8 cellular contexts compared by ENCODE assay signal in the genomic region with DNA sequence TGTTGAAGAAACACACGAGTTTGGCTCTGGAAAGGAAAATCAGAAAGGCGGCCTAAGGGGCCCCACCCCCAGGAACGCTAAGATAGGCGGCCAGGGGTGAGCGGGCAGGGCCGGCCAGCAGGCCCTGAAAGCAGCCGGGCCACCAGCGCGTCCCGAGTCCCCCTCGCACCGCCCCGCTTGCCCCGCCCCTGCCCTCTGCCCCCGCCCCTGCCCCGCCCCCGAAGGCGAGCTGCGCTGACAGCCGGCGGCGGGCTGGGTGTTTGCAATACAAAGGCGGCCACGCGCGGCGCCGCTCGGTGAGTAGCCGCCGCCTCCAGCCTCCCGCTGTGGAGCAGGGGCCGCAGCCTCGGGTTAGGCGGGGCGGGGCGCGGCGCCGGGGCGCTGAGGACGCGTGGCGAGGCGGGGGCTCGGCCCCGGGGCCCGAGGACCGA. TPM values are rescaled to one million over a fixed set of nuclear protein-coding genes. Genes with fewer than 3 reads are reported as not detected.
DNase-seq lines count a peak whose midpoint lies in the region; ATAC-seq and TF ChIP-seq lines count a peak whose summit lies in the region.

LPIN1 (plus strand) TSS at position 257 of the 431 bp plus-strand sequence. CDS start 18,910 bp downstream, outside the sequence.

- H3K4me3 Mint-ChIP-seq in activated CD4-positive, alpha-beta memory T cell treated with anti-CD3 and anti-CD28 coated beads for 36 hours: peak within 1 kb of the TSS; percentile 85

- CTCF ChIA-PET in activated CD4-positive, alpha-beta memory T cell treated with anti-CD3 and anti-CD28 coated beads for 36 hours (lab: Charles Lee): interaction anchor here (0.9 to 14.8 kb wide), 10 partner anchors 8 to 621 kb away, joined by 3 to 242 read pairs (median 6); no protein-coding TSS in a partner anchor

- H3K36me3 ChIP-seq in BLaER1: no peaks in the 10 kb centered on the region
- no peaks in the 10 kb centered on the region for H3K36me3 ChIP-seq in right lobe of liver

- H3K27ac ChIP-seq in BLaER1: peak within 1 kb of the TSS; percentile 92
- peak within 1 kb of the TSS; percentile 67 to 83 (median 77) for H3K27ac ChIP-seq in right lobe of liver

- H3K4me1 Mint-ChIP-seq in activated CD4-positive, alpha-beta memory T cell treated with anti-CD3 and anti-CD28 coated beads for 36 hours (ENCODE audit: low read depth): peaks cover 77% of the 10 kb centered on the region

- ATAC-seq in HG03432 (IDR thresholded peaks at IDR 0.05; ENCODE audit: unreplicated experiment) (peak; percentile 63), right lobe of liver (peak; percentile 77 to 87 (median 84))

- DNase-seq in NCI-H774 (lab: John Stamatoyannopoulos, UW) (peak; percentile 80), dermis microvascular lymphatic vessel endothelial cell (ENCODE audit: low read depth in 2 of 2) (peak; percentile 50 to 89), right lobe of liver (peak; percentile 91 to 93 (median 93))
- DNase-seq in activated CD4-positive, alpha-beta memory T cell treated with anti-CD3 and anti-CD28 coated beads for 36 hours: peak; percentile 91
- peak; percentile 88 for DNase-seq in stimulated activated CD4-positive, alpha-beta T cell treated with anti-CD3 and anti-CD28 coated beads, Interleukin-4, amount 100 ng/mL, for 24 hours

- POLR2A ChIA-PET in activated CD4-positive, alpha-beta memory T cell treated with anti-CD3 and anti-CD28 coated beads for 36 hours (lab: Charles Lee): interaction anchor here (1.0 to 3.0 kb wide), 3 partner anchors 11 to 33 kb away, joined by 4 to 17 read pairs (median 9); no protein-coding TSS in a partner anchor

- intact Hi-C loops in activated CD4-positive, alpha-beta memory T cell treated with anti-CD3 and anti-CD28 coated beads for 36 hours (cut with micrococcal nuclease): loop anchor here (10.0 kb wide), 1 partner anchor 282 kb away; the partner anchor contains the start of gene E2F6
- intact Hi-C loops in right lobe of liver (cut with DNase I): no loop called here

- no peaks in the 10 kb centered on the region for H3K27me3 Mint-ChIP-seq in activated CD4-positive, alpha-beta memory T cell treated with anti-CD3 and anti-CD28 coated beads for 36 hours

- H3K27me3 ChIP-seq in BLaER1 (no peaks in the 10 kb centered on the region), right lobe of liver (no peaks in the 10 kb centered on the region)

- H3K9ac ChIP-seq in BLaER1: peak within 1 kb of the TSS; percentile 93

- no peaks in the 10 kb centered on the region for H3K9me3 Mint-ChIP-seq in activated CD4-positive, alpha-beta memory T cell treated with anti-CD3 and anti-CD28 coated beads for 36 hours

- H3K9me3 ChIP-seq in BLaER1: no peaks in the 10 kb centered on the region
- H3K9me3 ChIP-seq in right lobe of liver: no peaks in the 10 kb centered on the region

- H3K4me1 ChIP-seq in BLaER1 (peaks cover 80% of the 10 kb centered on the region), right lobe of liver (peaks cover 0 to 42% (median 16%) of the 10 kb centered on the region in 4 donors)

- peak in 1 of 4 donors; percentile 16 for TF ChIP-seq CTCF in right lobe of liver (IDR thresholded peaks at IDR 0.05)

- H3K36me3 Mint-ChIP-seq in activated CD4-positive, alpha-beta memory T cell treated with anti-CD3 and anti-CD28 coated beads for 36 hours: peaks cover 2% of the 10 kb centered on the region

- 0% methylated on average over 9 of the region's 49 CpGs for WGBS in right lobe of liver (ENCODE audit: insufficient coverage, low coverage, low lambda C conversion rate, missing lambda C conversion rate)

- TF ChIP-seq POLR2A in GM19193 (IDR thresholded peaks at IDR 0.05; ENCODE audit: extremely low read depth, insufficient read depth, insufficient read length) (peak; percentile 73), right lobe of liver (IDR thresholded peaks at IDR 0.05) (peak; percentile 91)

- H3K4me3 ChIP-seq in BLaER1 (peak within 1 kb of the TSS; percentile 83), right lobe of liver (peak within 1 kb of the TSS; percentile 87 to 98 (median 93))

- peak within 1 kb of the TSS; percentile 85 for H3K27ac Mint-ChIP-seq in activated CD4-positive, alpha-beta memory T cell treated with anti-CD3 and anti-CD28 coated beads for 36 hours

- H3K4me2 ChIP-seq in BLaER1: peak within 1 kb of the TSS; percentile 83

- peaks cover 45% of the 10 kb centered on the region for H4K20me1 ChIP-seq in BLaER1

RNA-seq across cellular contexts. Expression of gene LPIN1, which starts in this region (rescaled TPM):
- 10 to 100 TPM; 41.1 to 48.0 TPM for total RNA-seq in activated CD4-positive, alpha-beta memory T cell treated with anti-CD3 and anti-CD28 coated beads for 36 hours
- 14.1 and 14.7 TPM in 2 replicates for total RNA-seq in dermis microvascular lymphatic vessel endothelial cell
- 10 to 100 TPM; 17.3 to 58.7 (median 29.1) TPM for total RNA-seq in right lobe of liver

Comparison
In these comparisons a context has a peak if more than half of its experiments do, and no peak if none do; other contexts are left out.
1. Peak in every context shown above with its lines: DNase-seq, ATAC-seq, H3K4me3 ChIP-seq and H3K27ac ChIP-seq.